ENCODE assay signal across 8 cellular contexts in the genomic region with DNA sequence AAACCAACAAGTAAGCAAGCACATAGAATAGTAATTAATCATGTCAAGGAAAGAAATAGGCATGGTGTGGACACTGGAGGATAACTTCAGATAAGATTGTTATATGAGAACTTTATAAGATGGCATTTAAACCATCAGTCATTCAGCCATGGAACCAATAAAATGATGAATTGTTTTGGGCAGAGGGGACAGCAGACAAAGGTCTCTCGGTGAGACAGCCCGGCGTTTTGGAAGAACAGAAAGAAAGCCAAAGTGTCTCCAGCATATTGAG. TPM values are rescaled to one million over a fixed set of nuclear protein-coding genes. Genes with fewer than 3 reads are reported as not detected.
DNase-seq lines count a peak whose midpoint lies in the region; ATAC-seq and TF ChIP-seq lines count a peak whose summit lies in the region.

No MANE protein-coding gene starts in this region.

- peak overlapping the region; percentile 39; the same call in 1 of the 2 replicates for H3K9ac ChIP-seq in ES-I3 (ENCODE audit: low read depth, low read length)

- intact Hi-C loops in esophagus muscularis mucosa (cut with DNase I) (no loop called here), psoas muscle (cut with DNase I) (loop anchor here (2.0 to 10.0 kb wide), 3 partner anchors 40 to 90 kb away; a partner anchor contains a TSS)

- no peaks in the 10 kb centered on the region for H3K9me3 ChIP-seq in ES-I3 (ENCODE audit: control insufficient read depth, insufficient read depth, low read length)
- H3K9me3 ChIP-seq in SJCRH30 (replicated peaks), result no peaks in the 10 kb centered on the region
- no peaks in the 10 kb centered on the region for H3K9me3 ChIP-seq in esophagus muscularis mucosa
- no peaks in the 10 kb centered on the region for H3K9me3 ChIP-seq in psoas muscle

- H3K27me3 ChIP-seq in SJCRH30 (no peaks in the 10 kb centered on the region; the same call in 1 of the 2 replicates), esophagus muscularis mucosa (no peaks in the 10 kb centered on the region), psoas muscle (ENCODE audit: insufficient read depth in 3 of 3, low read length in 2 of 3) (no peaks in the 10 kb centered on the region)

- TF ChIP-seq EP300 in esophagus muscularis mucosa (IDR thresholded peaks at IDR 0.05), result no peak

- ATAC-seq in psoas muscle, result no peak

- DNase-seq in SJCRH30, result no peak
- peak; percentile 26 for DNase-seq in esophagus muscularis mucosa (ENCODE audit: extremely low spot score)
- DNase-seq in psoas muscle, result no peak
- no peak for DNase-seq in retina
- no peak for DNase-seq in effector CD8-positive, alpha-beta T cell (lab: John Stamatoyannopoulos, UW)
- DNase-seq in NCI-H146 treated with DMSO at 0.1 percent for 48 hours (lab: John Stamatoyannopoulos, UW; ENCODE audit: unreplicated experiment), result no peak
- DNase-seq in AG08395 (ENCODE audit: low spot score), result no peak

- no peaks in the 10 kb centered on the region for H3K36me3 ChIP-seq in ES-I3 (ENCODE audit: insufficient read depth, low read length)
- H3K36me3 ChIP-seq in SJCRH30, result no peaks in the 10 kb centered on the region
- H3K36me3 ChIP-seq in esophagus muscularis mucosa, result no peaks in the 10 kb centered on the region
- H3K36me3 ChIP-seq in psoas muscle (ENCODE audit: insufficient read depth in 1 of 2, low read depth in 1 of 2), result no peaks in the 10 kb centered on the region

- no peak for TF ChIP-seq POLR2A in esophagus muscularis mucosa (IDR thresholded peaks at IDR 0.05; ENCODE audit: low read depth)

- H3K4me1 ChIP-seq in ES-I3 (ENCODE audit: insufficient read depth, low read length) (peaks cover 4% of the 10 kb centered on the region; the same call in 1 of the 2 replicates), SJCRH30 (peaks cover 2% of the 10 kb centered on the region), esophagus muscularis mucosa (peaks cover 23 to 53% (median 47%) of the 10 kb centered on the region in 4 donors), psoas muscle (peaks cover 40% of the 10 kb centered on the region)

- 25% methylated on average over 3 of the region's 3 CpGs for WGBS in esophagus muscularis mucosa
- WGBS in psoas muscle, 3 donors, result 1 to 23% (median 4%) methylated on average over 3 of the region's 3 CpGs

- H3K4me3 ChIP-seq in SJCRH30 (peak overlapping the region; percentile 51), esophagus muscularis mucosa (peak overlapping the region; percentile 75 to 96 (median 82)), psoas muscle (peak overlapping the region; percentile 88)

- TF ChIP-seq CTCF in esophagus muscularis mucosa (IDR thresholded peaks at IDR 0.05) (no peak), psoas muscle (IDR thresholded peaks at IDR 0.05) (no peak)

- no peak overlapping the region for H3K27ac ChIP-seq in SJCRH30
- H3K27ac ChIP-seq in esophagus muscularis mucosa (replicated peaks in 1 of 4), result peak overlapping the region; percentile 97 to 100 (median 99)
- peak overlapping the region; percentile 98 for H3K27ac ChIP-seq in psoas muscle

RNA-seq across cellular contexts. Expression of a gene that starts 0.8 kb away (rescaled TPM):
- 19.3 and 23.0 TPM in 2 replicates for total RNA-seq in SJCRH30 (2014; rRNA removed; shearing (Covaris generic))
- 10 to 100 TPM; 35.7 to 54.2 (median 38.3) TPM for total RNA-seq in esophagus muscularis mucosa
- 10 to 100 TPM in 2 of 4 donors, 1 to 10 TPM in 2; 3.3 to 18.0 (median 9.0) TPM for total RNA-seq in psoas muscle
- 1 to 10 TPM; 1.0 to 3.5 (median 2.4) TPM for polyA plus RNA-seq in psoas muscle
